ENCODE assay signal across 8 cellular contexts in genomic region chr13:81929988-81930387, GRCh38.
DNase-seq lines count a peak whose midpoint lies in the region; TF ChIP-seq lines count a peak whose summit lies in the region.

No MANE protein-coding gene starts in this region.

- H3K27ac ChIP-seq in brain microvascular endothelial cell (no peak overlapping the region), colonic mucosa (no peak overlapping the region)

- in situ Hi-C loops in brain microvascular endothelial cell (cut with HindIII; ENCODE audit: low pct_ligation_motif_present, low sequenced_read_pairs): no loop called here

- H3K4me3 Mint-ChIP-seq in activated CD4-positive, alpha-beta T cell treated with anti-CD3 and anti-CD28 coated beads, Interleukin-2, amount 10 ng/mL, durations not matched to agents 24 days and 14 days: no peak overlapping the region
- H3K4me3 Mint-ChIP-seq in immature natural killer cell: no peak overlapping the region

- H3K9me3 Mint-ChIP-seq in activated CD4-positive, alpha-beta T cell treated with anti-CD3 and anti-CD28 coated beads, Interleukin-2, amount 10 ng/mL, durations not matched to agents 24 days and 14 days: no peaks in the 10 kb centered on the region
- peaks cover 3 to 30% (median 9%) of the 10 kb centered on the region in 6 donors for H3K9me3 Mint-ChIP-seq in immature natural killer cell

- H3K27me3 Mint-ChIP-seq in activated CD4-positive, alpha-beta T cell treated with anti-CD3 and anti-CD28 coated beads, Interleukin-2, amount 10 ng/mL, durations not matched to agents 24 days and 14 days: no peaks in the 10 kb centered on the region
- peaks cover 0 to 2% (median 0%) of the 10 kb centered on the region in 3 donors for H3K27me3 Mint-ChIP-seq in immature natural killer cell (ENCODE audit: low read depth in 3 of 3)

- H3K4me1 Mint-ChIP-seq in activated CD4-positive, alpha-beta T cell treated with anti-CD3 and anti-CD28 coated beads, Interleukin-2, amount 10 ng/mL, durations not matched to agents 24 days and 14 days: no peaks in the 10 kb centered on the region
- H3K4me1 Mint-ChIP-seq in immature natural killer cell: no peaks in the 10 kb centered on the region

- H3K4me1 ChIP-seq in colonic mucosa: no peaks in the 10 kb centered on the region

- H3K4me3 ChIP-seq in H7 (ENCODE audit: insufficient read depth, low read depth, low read length): no peak overlapping the region
- no peak overlapping the region for H3K4me3 ChIP-seq in brain microvascular endothelial cell (ENCODE audit: low read depth, low read length)
- no peak overlapping the region for H3K4me3 ChIP-seq in colonic mucosa

- TF ChIP-seq CTCF in brain microvascular endothelial cell (IDR thresholded peaks at IDR 0.05; ENCODE audit: low read depth, low read length, missing control alignments) (peak; percentile 63), colonic mucosa (IDR thresholded peaks at IDR 0.05) (no peak)

- H3K27me3 ChIP-seq in H7 (ENCODE audit: control insufficient read depth, insufficient read depth, low read length): no peaks in the 10 kb centered on the region
- H3K27me3 ChIP-seq in brain microvascular endothelial cell (replicated peaks): no peaks in the 10 kb centered on the region
- H3K27me3 ChIP-seq in colonic mucosa: no peaks in the 10 kb centered on the region

- no peaks in the 10 kb centered on the region for H3K36me3 Mint-ChIP-seq in activated CD4-positive, alpha-beta T cell treated with anti-CD3 and anti-CD28 coated beads, Interleukin-2, amount 10 ng/mL, durations not matched to agents 24 days and 14 days (ENCODE audit: low read depth)
- H3K36me3 Mint-ChIP-seq in immature natural killer cell: no peaks in the 10 kb centered on the region

- peak; percentile 2 for DNase-seq in H7
- DNase-seq in NCI-H345 treated with DMSO at 0.1 percent for 48 hours (lab: John Stamatoyannopoulos, UW; ENCODE audit: unreplicated experiment): peak; percentile 18
- no peak for DNase-seq in brain microvascular endothelial cell
- DNase-seq in myocyte (ENCODE audit: low read depth): peak; percentile 2
- no peak for DNase-seq in colonic mucosa
- DNase-seq in activated CD4-positive, alpha-beta T cell treated with anti-CD3 and anti-CD28 coated beads for 48 hours: no peak
- DNase-seq in activated CD4-positive, alpha-beta T cell treated with anti-CD3 and anti-CD28 coated beads, Interleukin-2, amount 10 ng/mL, durations not matched to agents 24 days and 14 days: no peak
- DNase-seq in immature natural killer cell: no peak

- H3K36me3 ChIP-seq in H7 (replicated peaks; ENCODE audit: control insufficient read depth, insufficient read depth, low read length) (no peaks in the 10 kb centered on the region), brain microvascular endothelial cell (replicated peaks) (no peaks in the 10 kb centered on the region), colonic mucosa (no peaks in the 10 kb centered on the region)

- H3K9ac ChIP-seq in colonic mucosa (ENCODE audit: low read depth in 2 of 2, low read length in 2 of 2): no peak overlapping the region

- no peaks in the 10 kb centered on the region for H3K9me3 ChIP-seq in colonic mucosa

- intact Hi-C loops in colonic mucosa (cut with DNase I): no loop called here
- intact Hi-C loops in activated CD4-positive, alpha-beta T cell treated with anti-CD3 and anti-CD28 coated beads, Interleukin-2, amount 10 ng/mL, durations not matched to agents 24 days and 14 days (cut with micrococcal nuclease): no loop called here

- H3K27ac Mint-ChIP-seq in activated CD4-positive, alpha-beta T cell treated with anti-CD3 and anti-CD28 coated beads, Interleukin-2, amount 10 ng/mL, durations not matched to agents 24 days and 14 days: no peak overlapping the region
- H3K27ac Mint-ChIP-seq in immature natural killer cell: no peak overlapping the region

Comparison
In these comparisons a context has a peak if more than half of its experiments do, and no peak if none do; other contexts are left out.
1. DNase-seq: peak in H7 (single experiment), NCI-H345 treated with DMSO at 0.1 percent for 48 hours (single experiment) and myocyte (single experiment); none in brain microvascular endothelial cell (single experiment), colonic mucosa (single experiment), activated CD4-positive, alpha-beta T cell treated with anti-CD3 and anti-CD28 coated beads for 48 hours (single experiment), activated CD4-positive, alpha-beta T cell treated with anti-CD3 and anti-CD28 coated beads, Interleukin-2, amount 10 ng/mL, durations not matched to agents 24 days and 14 days (single experiment) and immature natural killer cell (0 of 3).